In the genomic region with DNA sequence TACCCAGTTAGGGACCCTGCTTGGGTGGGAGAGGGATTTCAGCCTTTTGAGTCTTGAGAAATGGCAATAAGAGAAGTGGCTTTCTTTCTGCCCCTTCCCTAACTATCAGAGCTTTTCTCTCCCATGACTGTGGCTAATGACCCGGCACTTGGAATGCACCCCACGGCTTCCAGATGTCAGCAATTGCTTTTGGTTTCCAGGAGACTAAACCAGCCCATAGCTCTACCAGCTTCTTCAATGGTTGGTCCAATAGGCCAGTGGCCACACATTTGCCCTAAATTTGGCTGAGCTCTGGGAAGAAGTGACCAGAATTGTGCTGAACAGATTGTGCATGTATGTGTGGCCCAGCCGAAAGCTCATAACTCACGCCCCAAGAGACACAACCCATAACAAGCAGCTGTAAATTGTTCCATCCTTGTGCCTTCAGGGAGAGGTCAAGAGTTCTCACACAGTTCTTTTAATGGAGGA, we compare ENCODE assay signal across 5 cellular contexts.
"Had no signal": no experiment of that assay in that cellular context is flagged by ENCODE, and none has a peak within 500 bp of the region (broad histone marks: within the 10 kb centered on the region; RNA-seq: fewer than 3 reads in every experiment).

No MANE protein-coding gene starts in this region.

- H3K4me3 ChIP-seq: GM23338, K562 had no signal

- DNase-seq: H9, HCEC 1CT, IMR-90 had no signal

- H3K4me2 ChIP-seq: GM23338 had no signal

- H2AFZ ChIP-seq: GM23338 had no signal
